ENCODE assay signal across 8 cellular contexts in the genomic region with DNA sequence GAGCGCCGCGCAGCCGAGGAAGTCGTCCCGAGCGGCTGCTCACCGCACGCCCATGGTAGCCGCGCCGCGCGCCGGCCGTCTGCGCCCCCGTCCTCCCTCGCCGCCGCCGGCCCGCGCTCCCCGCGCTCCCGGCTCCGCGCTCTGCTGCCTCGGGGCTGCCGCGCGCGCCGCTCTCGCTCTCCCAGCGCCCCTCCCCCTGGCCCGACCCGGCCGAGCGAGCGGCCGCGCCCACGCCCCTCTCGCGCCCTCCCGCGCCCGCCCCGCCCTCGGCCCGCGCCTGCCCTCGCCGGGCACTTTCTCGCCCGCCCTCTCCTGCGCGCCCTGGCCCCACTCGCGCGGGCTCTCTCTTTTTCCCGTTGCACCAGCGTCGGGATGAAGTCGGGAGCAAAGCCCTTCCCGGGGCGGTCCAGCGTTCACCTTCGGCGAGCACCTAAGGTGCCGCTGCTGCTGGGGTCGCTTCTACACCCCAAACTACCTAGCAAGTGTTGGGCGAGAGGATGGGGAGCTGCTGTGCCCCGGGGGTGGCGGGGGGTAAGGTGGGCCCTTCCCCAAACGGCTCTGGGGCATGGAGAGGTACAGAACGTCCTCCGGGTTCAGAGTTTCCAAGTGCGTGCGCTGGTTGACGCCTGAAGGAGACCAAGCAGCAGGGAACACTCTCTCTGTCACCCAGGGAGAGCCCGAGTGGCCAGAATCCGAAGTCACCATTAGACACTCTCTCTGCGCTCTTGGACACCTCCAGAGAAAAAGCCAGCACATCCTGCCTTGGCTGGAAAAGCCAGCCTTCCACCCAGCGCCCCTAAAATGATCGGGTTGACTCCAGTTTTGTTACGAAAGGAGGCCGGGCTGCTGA. TPM values are rescaled to one million over a fixed set of nuclear protein-coding genes. Genes with fewer than 3 reads are reported as not detected.
DNase-seq lines count a peak whose midpoint lies in the region; ATAC-seq and TF ChIP-seq lines count a peak whose summit lies in the region.

A gene (minus strand): TSS at position 146 of the 850 bp plus-strand sequence. CDS start 187 bp downstream, outside the sequence.

- no peaks in the 10 kb centered on the region for H3K36me3 ChIP-seq in neural progenitor cell

- ATAC-seq in GM21825 (IDR thresholded peaks at IDR 0.05; ENCODE audit: unreplicated experiment): no peak
- no peak for ATAC-seq in HG02852 (IDR thresholded peaks at IDR 0.05; ENCODE audit: unreplicated experiment)
- ATAC-seq in HG03354 (IDR thresholded peaks at IDR 0.05; ENCODE audit: poor library complexity, severe bottlenecking, unreplicated experiment): no peak

- peak within 1 kb of the TSS; percentile 96 for H2AFZ ChIP-seq in neural progenitor cell (replicated peaks)

- peaks cover 24% of the 10 kb centered on the region for H3K27me3 Mint-ChIP-seq in neural progenitor cell (ENCODE audit: insufficient read depth, low read depth)

- peak within 1 kb of the TSS; percentile 92 for H3K4me3 Mint-ChIP-seq in neural progenitor cell

- no peak within 1 kb of the TSS for H3K9ac ChIP-seq in neural progenitor cell

- H3K36me3 Mint-ChIP-seq in neural progenitor cell: no peaks in the 10 kb centered on the region

- peak within 1 kb of the TSS; percentile 74 for H3K4me3 ChIP-seq in neural progenitor cell

- peaks cover 13% of the 10 kb centered on the region for H3F3A ChIP-seq in neural progenitor cell (ENCODE audit: low read depth)

- TF ChIP-seq CTCF in neural progenitor cell (IDR thresholded peaks at IDR 0.05): no peak

- peaks cover 32% of the 10 kb centered on the region for H3K4me1 Mint-ChIP-seq in neural progenitor cell

- H4K20me1 ChIP-seq in neural progenitor cell (ENCODE audit: low read depth): no peaks in the 10 kb centered on the region

- H3K9me3 ChIP-seq in neural progenitor cell (ENCODE audit: low read depth): no peaks in the 10 kb centered on the region

- no peak within 1 kb of the TSS for H3K27ac ChIP-seq in neural progenitor cell

- peaks cover 68% of the 10 kb centered on the region for H3K27me3 ChIP-seq in neural progenitor cell

- peak within 1 kb of the TSS; percentile 92 for H3K4me2 ChIP-seq in neural progenitor cell

- DNase-seq in AG08396 (ENCODE audit: low spot score): peak; percentile 49
- peak; percentile 26 for DNase-seq in NCI-H128 (lab: John Stamatoyannopoulos, UW; ENCODE audit: unreplicated experiment)
- DNase-seq in fibroblast of gingiva (ENCODE audit: low read depth): peak; percentile 39
- peak; percentile 87 for DNase-seq in neural progenitor cell (ENCODE audit: low spot score)
- no peak for DNase-seq in stimulated activated naive CD4-positive, alpha-beta T cell treated with Interleukin-2 at 50 U/mL for 16 hours (lab: John Stamatoyannopoulos, UW)

- H3K27ac Mint-ChIP-seq in neural progenitor cell: no peak within 1 kb of the TSS

- H3K4me1 ChIP-seq in neural progenitor cell: peaks cover 9% of the 10 kb centered on the region

- no peaks in the 10 kb centered on the region for H3K79me2 ChIP-seq in neural progenitor cell (ENCODE audit: low read depth)

- no peaks in the 10 kb centered on the region for H3K9me3 Mint-ChIP-seq in neural progenitor cell

RNA-seq across cellular contexts. Expression of the gene that starts here (rescaled TPM):
- total RNA-seq in neural progenitor cell (ENCODE audit: low replicate concordance): 2.0 and 2.1 TPM in 2 replicates
